13 cellular contexts compared by ENCODE assay signal in genomic region chr1:43831866-43832654, GRCh38.
DNase-seq lines count a peak whose midpoint lies in the region; ATAC-seq, FAIRE-seq and TF ChIP-seq lines count a peak whose summit lies in the region.
"Had no signal": no experiment of that assay in that cellular context is flagged by ENCODE, and none has a peak within 500 bp of the region (broad histone marks: within the 10 kb centered on the region; RNA-seq: fewer than 3 reads in every experiment).

No MANE protein-coding gene starts in this region.

- H3K27ac Mint-ChIP-seq in IgD-negative memory B cell (peak overlapping the region in 2 of 3 donors; percentile 42 to 43), T-cell (peak overlapping the region in 1 of 2 donors; percentile 48)
- peak overlapping the region; percentile 54 for H3K27ac Mint-ChIP-seq in activated T-cell treated with anti-CD3 and anti-CD28 coated beads, Interleukin-2, amount 50 U/mL, for 72 hours

- CTCF ChIA-PET in HepG2 (lab: Yijun Ruan, JAX; ENCODE audit: low intra/inter-chr PET ratio, low total read pairs) (no interaction called here), T-cell (lab: Charles Lee) (interaction anchor here in 1 of 2 donors (0.7 kb wide), 1 partner anchor 12 kb away, joined by 3 read pairs; no protein-coding TSS in a partner anchor)

- H3K27ac ChIP-seq in right lobe of liver (no peak overlapping the region), HepG2 (ENCODE audit: extremely low read length, insufficient read depth, low read length) (no peak overlapping the region), osteoblast (ENCODE audit: low read depth, low read length) (no peak overlapping the region)

- FAIRE-seq in HepG2 (lab: Jason Lieb, UNC) (no peak), urothelium cell line (lab: Jason Lieb, UNC) (peak; percentile 46)
- FAIRE-seq: small intestine had no signal

- H3K36me3 Mint-ChIP-seq in IgD-negative memory B cell (peaks cover 3% of the 10 kb centered on the region), T-cell (peaks cover 27% of the 10 kb centered on the region)
- peaks cover 2 to 11% of the 10 kb centered on the region in 2 donors for H3K36me3 Mint-ChIP-seq in activated T-cell treated with anti-CD3 and anti-CD28 coated beads, Interleukin-2, amount 50 U/mL, for 72 hours (ENCODE audit: insufficient read depth in 2 of 2)

- no peak overlapping the region for H3K4me3 ChIP-seq in right lobe of liver
- H3K4me3 ChIP-seq in HepG2 (replicated peaks in 1 of 3; ENCODE audit: insufficient read depth in 1 of 3, low read depth in 2 of 3, low read length in 3 of 3): no peak overlapping the region
- H3K4me3 ChIP-seq in osteoblast (ENCODE audit: insufficient read depth, low read length): no peak overlapping the region
- H3K4me3 ChIP-seq: dorsolateral prefrontal cortex had no signal

- H3K27me3 Mint-ChIP-seq in IgD-negative memory B cell: no peaks in the 10 kb centered on the region
- H3K27me3 Mint-ChIP-seq in activated T-cell treated with anti-CD3 and anti-CD28 coated beads, Interleukin-2, amount 50 U/mL, for 72 hours (ENCODE audit: low read depth): no peaks in the 10 kb centered on the region
- H3K27me3 Mint-ChIP-seq in T-cell: no peaks in the 10 kb centered on the region

- no peak overlapping the region for H3K4me2 ChIP-seq in HepG2 (ENCODE audit: low read depth, low read length)
- no peak overlapping the region for H3K4me2 ChIP-seq in osteoblast (ENCODE audit: insufficient read depth, low read length)

- no peak for TF ChIP-seq CTCF in right lobe of liver (IDR thresholded peaks at IDR 0.05)
- TF ChIP-seq CTCF in HepG2 (CRISPR knock-in tag; IDR thresholded peaks at IDR 0.05): no peak
- TF ChIP-seq CTCF in osteoblast (IDR thresholded peaks at IDR 0.05; ENCODE audit: extremely low read depth, low read depth, low read length): no peak

- H3K4me1 ChIP-seq in right lobe of liver: peaks cover 0 to 18% (median 0%) of the 10 kb centered on the region in 4 donors
- H3K4me1 ChIP-seq in HepG2 (ENCODE audit: insufficient read depth, low read length): peaks cover 20% of the 10 kb centered on the region
- H3K4me1 ChIP-seq in osteoblast (ENCODE audit: insufficient read depth, low read length): peaks cover 35% of the 10 kb centered on the region

- TF ChIP-seq EP300 in HepG2 (IDR thresholded peaks at IDR 0.05; ENCODE audit: low read depth in 2 of 2, low read length in 2 of 2) (no peak), HepG2 (CRISPR knock-in tag; IDR thresholded peaks at IDR 0.05; ENCODE audit: borderline replicate concordance) (no peak)

- peak overlapping the region in 3 of 4 donors; percentile 12 to 56 (median 38) for H3K4me3 Mint-ChIP-seq in IgD-negative memory B cell
- H3K4me3 Mint-ChIP-seq in activated T-cell treated with anti-CD3 and anti-CD28 coated beads, Interleukin-2, amount 50 U/mL, for 72 hours: peak overlapping the region; percentile 38 to 57
- H3K4me3 Mint-ChIP-seq in T-cell: peak overlapping the region in 1 of 3 donors; percentile 41

- DNase-seq in right lobe of liver (no peak), HepG2 (ENCODE audit: low spot score) (no peak), urothelium cell line (ENCODE audit: low spot score) (no peak), osteoblast (ENCODE audit: insufficient read length, low spot score, missing footprints) (no peak), NCI-H526 treated with DMSO at 0.1 percent for 48 hours (lab: John Stamatoyannopoulos, UW) (no peak), T-cell (no peak)
- peak; percentile 52 to 59 for DNase-seq in activated T-cell treated with anti-CD3 and anti-CD28 coated beads, Interleukin-2, amount 50 U/mL, for 72 hours
- DNase-seq: activated CD8-positive, alpha-beta memory T cell treated with anti-CD3 and anti-CD28 coated beads, Interleukin-2, amount 50 U/mL, for 48 hours; BE2C; dorsolateral prefrontal cortex; small intestine had no signal

- 68% methylated on average over 4 of the region's 5 CpGs for WGBS in right lobe of liver (ENCODE audit: insufficient coverage, low coverage, low lambda C conversion rate, missing lambda C conversion rate)
- WGBS in HepG2 (ENCODE audit: low lambda C conversion rate): 95% methylated on average over 5 of the region's 5 CpGs

- H3K4me1 Mint-ChIP-seq in IgD-negative memory B cell: peaks cover 45 to 56% (median 46%) of the 10 kb centered on the region in 3 donors
- H3K4me1 Mint-ChIP-seq in activated T-cell treated with anti-CD3 and anti-CD28 coated beads, Interleukin-2, amount 50 U/mL, for 72 hours (ENCODE audit: low read depth): peaks cover 70% of the 10 kb centered on the region
- H3K4me1 Mint-ChIP-seq in T-cell: peaks cover 53 to 68% (median 54%) of the 10 kb centered on the region in 3 donors

- no TSS peak for BruUV-seq in HepG2 (replicated peaks; lab: Mats Ljungman, UMichigan)

- no peak for TF ChIP-seq POLR2A in right lobe of liver (IDR thresholded peaks at IDR 0.05)
- no peak for TF ChIP-seq POLR2A in HepG2 (IDR thresholded peaks at IDR 0.05; ENCODE audit: insufficient read depth in 1 of 2, low read depth in 2 of 2, low read length in 2 of 2)

- peak in 3 of 4 donors; percentile 18 to 24 (median 21) for ATAC-seq in right lobe of liver
- ATAC-seq in HepG2: no peak
- peak; percentile 73 to 79 for ATAC-seq in activated T-cell treated with anti-CD3 and anti-CD28 coated beads, Interleukin-2, amount 50 U/mL, for 72 hours (replicated peaks in 1 of 2)
- no peak for ATAC-seq in T-cell (replicated peaks in 1 of 4)
- ATAC-seq: Right ventricle myocardium inferior had no signal

- H2AFZ ChIP-seq in HepG2 (ENCODE audit: low read length) (no peak overlapping the region), osteoblast (ENCODE audit: low read length) (no peak overlapping the region)

- no peak for TF ChIP-seq RAD21 in HepG2 (CRISPR knock-in tag; IDR thresholded peaks at IDR 0.05)

- H3K9me3 ChIP-seq in right lobe of liver (no peaks in the 10 kb centered on the region), HepG2 (ENCODE audit: low read length) (no peaks in the 10 kb centered on the region), osteoblast (ENCODE audit: low read depth, low read length) (no peaks in the 10 kb centered on the region)
- H3K9me3 ChIP-seq: BE2C had no signal

- no peaks in the 10 kb centered on the region for H3K9me3 Mint-ChIP-seq in IgD-negative memory B cell
- H3K9me3 Mint-ChIP-seq in activated T-cell treated with anti-CD3 and anti-CD28 coated beads, Interleukin-2, amount 50 U/mL, for 72 hours: peaks cover 0 to 2% of the 10 kb centered on the region in 2 donors
- H3K9me3 Mint-ChIP-seq in T-cell: no peaks in the 10 kb centered on the region

- H3K9ac ChIP-seq in HepG2 (ENCODE audit: insufficient read depth, low read depth, low read length): no peak overlapping the region

- intact Hi-C loops in right lobe of liver (cut with DNase I): no loop called here
- intact Hi-C loops in HepG2 (cut with micrococcal nuclease; ENCODE audit: unreplicated experiment): no loop called here

- H3K36me3 ChIP-seq in right lobe of liver (no peaks in the 10 kb centered on the region), HepG2 (replicated peaks in 1 of 2; ENCODE audit: control insufficient read depth in 1 of 2, insufficient read depth in 2 of 2, low read length in 2 of 2) (no peaks in the 10 kb centered on the region; a peak in 1 of 5 replicates), osteoblast (ENCODE audit: insufficient read depth, low read length) (no peaks in the 10 kb centered on the region)
- H3K36me3 ChIP-seq: BE2C had no signal

- H4K20me1 ChIP-seq in HepG2 (ENCODE audit: insufficient read depth, low read length) (no peaks in the 10 kb centered on the region), osteoblast (ENCODE audit: insufficient read depth, low read length) (peaks cover 9% of the 10 kb centered on the region)

- no peaks in the 10 kb centered on the region for H3K79me2 ChIP-seq in HepG2 (ENCODE audit: insufficient read depth, low read length)
- H3K79me2 ChIP-seq in osteoblast (ENCODE audit: insufficient read depth, low read length): no peaks in the 10 kb centered on the region

- H3K27me3 ChIP-seq in right lobe of liver (no peaks in the 10 kb centered on the region), HepG2 (ENCODE audit: control insufficient read depth in 1 of 2, insufficient read depth in 2 of 2, low read length in 2 of 2) (no peaks in the 10 kb centered on the region), osteoblast (ENCODE audit: insufficient read depth, low read length) (no peaks in the 10 kb centered on the region)
- H3K27me3 ChIP-seq: BE2C, dorsolateral prefrontal cortex had no signal

- POLR2A ChIA-PET in HepG2 (lab: Yijun Ruan, JAX) (no interaction called here), T-cell (lab: Charles Lee) (interaction anchor here in 1 of 2 donors (0.6 kb wide), 1 partner anchor 54 kb away, joined by 3 read pairs; no protein-coding TSS in a partner anchor)

- in situ Hi-C loops in HepG2 (cut with HindIII; ENCODE audit: extremely low pct_ligation_motif_present, low pct_unique_long_range_greater_than_20kb): no loop called here

TF ChIP-seq in HepG2, 621 proteins besides CTCF, POLR2A, EP300 and RAD21 (continues in another document):
- TF ChIP-seq, protein P1, sequence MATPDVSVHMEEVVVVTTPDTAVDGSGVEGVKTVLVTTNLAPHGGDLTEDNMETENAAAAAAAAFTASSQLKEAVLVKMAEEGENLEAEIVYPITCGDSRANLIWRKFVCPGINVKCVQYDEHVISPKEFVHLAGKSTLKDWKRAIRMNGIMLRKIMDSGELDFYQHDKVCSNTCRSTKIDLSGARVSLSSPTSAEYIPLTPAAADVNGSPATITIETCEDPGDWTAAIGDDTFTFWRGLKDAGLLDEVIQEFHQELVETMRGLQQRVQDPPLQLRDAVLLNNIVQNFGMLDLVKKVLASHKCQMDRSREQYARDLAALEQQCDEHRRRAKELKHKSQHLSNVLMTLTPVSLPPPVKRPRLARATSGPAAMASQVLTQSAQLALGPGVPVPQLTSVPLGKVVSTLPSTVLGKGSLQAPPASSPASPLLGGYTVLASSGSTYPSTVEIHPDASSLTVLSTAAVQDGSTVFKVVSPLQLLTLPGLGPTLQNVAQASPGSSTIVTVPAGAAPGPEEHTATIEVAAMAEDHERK (CRISPR knock-in tag; IDR thresholded peaks at IDR 0.05; ENCODE audit: low read depth): no peak
- TF ChIP-seq ZMAT5 (CRISPR knock-in tag; IDR thresholded peaks at IDR 0.05; ENCODE audit: borderline replicate concordance, low read depth) (no peak), NFKBIZ (CRISPR knock-in tag; IDR thresholded peaks at IDR 0.05) (no peak), TARDBP (CRISPR knock-in tag; IDR thresholded peaks at IDR 0.05) (no peak), XRCC5 (optimal IDR thresholded peaks at IDR 0.05; ENCODE audit: low read length) (no peak), NFATC3 (CRISPR knock-in tag; IDR thresholded peaks at IDR 0.05) (no peak), MYNN (CRISPR knock-in tag; IDR thresholded peaks at IDR 0.05; ENCODE audit: low read depth) (no peak), LCORL (IDR thresholded peaks at IDR 0.05) (no peak), LCORL (CRISPR knock-in tag; IDR thresholded peaks at IDR 0.05) (no peak)

Comparison
In these comparisons a context has a peak if more than half of its experiments do, and no peak if none do; other contexts are left out.
1. ATAC-seq: peak in right lobe of liver (3 of 4) and activated T-cell treated with anti-CD3 and anti-CD28 coated beads, Interleukin-2, amount 50 U/mL, for 72 hours (2 of 2); none in HepG2 (single experiment) and T-cell (0 of 4).
2. DNase-seq: peak in activated T-cell treated with anti-CD3 and anti-CD28 coated beads, Interleukin-2, amount 50 U/mL, for 72 hours (2 of 2); none in right lobe of liver (0 of 3), HepG2 (single experiment), urothelium cell line (single experiment), osteoblast (single experiment), NCI-H526 treated with DMSO at 0.1 percent for 48 hours (single experiment) and T-cell (0 of 34).